ENCODE assay signal across 1 cellular context in the genomic region with DNA sequence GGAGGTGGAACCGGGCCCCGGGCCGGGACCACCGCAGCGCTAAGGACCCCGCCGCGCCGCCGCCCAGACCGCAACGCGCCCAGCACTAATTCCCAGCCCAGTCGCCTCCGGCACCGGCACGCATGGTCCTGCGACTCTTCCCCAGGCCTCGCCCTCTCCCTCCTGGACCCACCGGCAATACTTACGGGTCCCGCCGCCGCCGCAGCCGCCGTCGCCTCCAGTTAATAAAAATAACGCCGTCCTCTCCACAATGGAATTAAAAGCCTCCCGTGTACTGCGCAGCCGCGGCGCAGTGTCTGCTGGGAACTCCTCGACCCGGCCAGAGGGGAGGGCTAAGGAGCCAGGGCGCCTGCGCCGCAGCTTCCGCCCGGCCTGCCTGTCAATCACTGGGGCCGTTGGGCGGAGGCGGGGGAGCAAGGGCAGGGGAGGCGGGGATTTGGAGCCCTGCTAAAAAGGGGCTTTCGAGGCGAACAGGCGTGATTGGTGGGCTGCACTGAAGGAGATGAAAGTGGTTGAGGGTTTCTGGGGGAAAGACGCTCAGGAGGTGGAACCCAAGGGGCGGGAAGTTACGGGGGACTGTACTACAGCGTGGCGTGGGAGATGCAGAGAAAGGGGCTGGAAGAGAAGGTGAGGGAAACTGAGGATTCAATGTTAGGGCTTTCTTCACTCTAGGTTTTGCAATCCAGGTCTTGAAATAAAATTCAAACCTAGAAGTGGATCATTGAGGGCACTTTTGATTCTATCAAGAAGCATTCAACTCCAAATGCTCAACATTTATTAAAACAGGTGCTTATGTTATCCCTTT.
TF ChIP-seq lines count a peak whose summit lies in the region.

A gene with protein sequence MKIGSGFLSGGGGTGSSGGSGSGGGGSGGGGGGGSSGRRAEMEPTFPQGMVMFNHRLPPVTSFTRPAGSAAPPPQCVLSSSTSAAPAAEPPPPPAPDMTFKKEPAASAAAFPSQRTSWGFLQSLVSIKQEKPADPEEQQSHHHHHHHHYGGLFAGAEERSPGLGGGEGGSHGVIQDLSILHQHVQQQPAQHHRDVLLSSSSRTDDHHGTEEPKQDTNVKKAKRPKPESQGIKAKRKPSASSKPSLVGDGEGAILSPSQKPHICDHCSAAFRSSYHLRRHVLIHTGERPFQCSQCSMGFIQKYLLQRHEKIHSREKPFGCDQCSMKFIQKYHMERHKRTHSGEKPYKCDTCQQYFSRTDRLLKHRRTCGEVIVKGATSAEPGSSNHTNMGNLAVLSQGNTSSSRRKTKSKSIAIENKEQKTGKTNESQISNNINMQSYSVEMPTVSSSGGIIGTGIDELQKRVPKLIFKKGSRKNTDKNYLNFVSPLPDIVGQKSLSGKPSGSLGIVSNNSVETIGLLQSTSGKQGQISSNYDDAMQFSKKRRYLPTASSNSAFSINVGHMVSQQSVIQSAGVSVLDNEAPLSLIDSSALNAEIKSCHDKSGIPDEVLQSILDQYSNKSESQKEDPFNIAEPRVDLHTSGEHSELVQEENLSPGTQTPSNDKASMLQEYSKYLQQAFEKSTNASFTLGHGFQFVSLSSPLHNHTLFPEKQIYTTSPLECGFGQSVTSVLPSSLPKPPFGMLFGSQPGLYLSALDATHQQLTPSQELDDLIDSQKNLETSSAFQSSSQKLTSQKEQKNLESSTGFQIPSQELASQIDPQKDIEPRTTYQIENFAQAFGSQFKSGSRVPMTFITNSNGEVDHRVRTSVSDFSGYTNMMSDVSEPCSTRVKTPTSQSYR (minus strand): TSS at position 276 of the 805 bp plus-strand sequence. CDS start 331 bp downstream, outside the sequence.

TF ChIP-seq in K562, 482 proteins besides CTCF, POLR2A, EP300 and RAD21 (continued from another document and continues in another):
- TF ChIP-seq, protein P1, sequence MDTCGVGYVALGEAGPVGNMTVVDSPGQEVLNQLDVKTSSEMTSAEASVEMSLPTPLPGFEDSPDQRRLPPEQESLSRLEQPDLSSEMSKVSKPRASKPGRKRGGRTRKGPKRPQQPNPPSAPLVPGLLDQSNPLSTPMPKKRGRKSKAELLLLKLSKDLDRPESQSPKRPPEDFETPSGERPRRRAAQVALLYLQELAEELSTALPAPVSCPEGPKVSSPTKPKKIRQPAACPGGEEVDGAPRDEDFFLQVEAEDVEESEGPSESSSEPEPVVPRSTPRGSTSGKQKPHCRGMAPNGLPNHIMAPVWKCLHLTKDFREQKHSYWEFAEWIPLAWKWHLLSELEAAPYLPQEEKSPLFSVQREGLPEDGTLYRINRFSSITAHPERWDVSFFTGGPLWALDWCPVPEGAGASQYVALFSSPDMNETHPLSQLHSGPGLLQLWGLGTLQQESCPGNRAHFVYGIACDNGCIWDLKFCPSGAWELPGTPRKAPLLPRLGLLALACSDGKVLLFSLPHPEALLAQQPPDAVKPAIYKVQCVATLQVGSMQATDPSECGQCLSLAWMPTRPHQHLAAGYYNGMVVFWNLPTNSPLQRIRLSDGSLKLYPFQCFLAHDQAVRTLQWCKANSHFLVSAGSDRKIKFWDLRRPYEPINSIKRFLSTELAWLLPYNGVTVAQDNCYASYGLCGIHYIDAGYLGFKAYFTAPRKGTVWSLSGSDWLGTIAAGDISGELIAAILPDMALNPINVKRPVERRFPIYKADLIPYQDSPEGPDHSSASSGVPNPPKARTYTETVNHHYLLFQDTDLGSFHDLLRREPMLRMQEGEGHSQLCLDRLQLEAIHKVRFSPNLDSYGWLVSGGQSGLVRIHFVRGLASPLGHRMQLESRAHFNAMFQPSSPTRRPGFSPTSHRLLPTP (IDR thresholded peaks at IDR 0.05; ENCODE audit: borderline replicate concordance, extremely low read depth, insufficient read length): no peak
- TF ChIP-seq ZNF121 (CRISPR knock-in tag; conservative IDR thresholded peaks at IDR 0.05) (no peak), KAT2B (IDR thresholded peaks at IDR 0.05; ENCODE audit: low read depth, low read length) (no peak), FOXK1 (CRISPR knock-in tag; IDR thresholded peaks at IDR 0.05; ENCODE audit: borderline replicate concordance) (no peak), RNF2 (IDR thresholded peaks at IDR 0.05) (no peak), BRF1 (IDR thresholded peaks at IDR 0.05; ENCODE audit: borderline replicate concordance, extremely low read depth, insufficient read length) (no peak), ZNF274 (IDR thresholded peaks at IDR 0.05; ENCODE audit: borderline replicate concordance, low read depth, low read length) (no peak), RBM22 (IDR thresholded peaks at IDR 0.05; ENCODE audit: low read depth, low read length, poor library complexity, severe bottlenecking) (no peak), RUNX1 (IDR thresholded peaks at IDR 0.05; ENCODE audit: low read depth) (no peak), ZNF717 (CRISPR knock-in tag; IDR thresholded peaks at IDR 0.05) (no peak), PPARD (CRISPR knock-in tag; IDR thresholded peaks at IDR 0.05) (no peak), KDM4B (IDR thresholded peaks at IDR 0.05; ENCODE audit: borderline replicate concordance in 2 of 2, low read depth in 1 of 2) (no peak; a peak in 1 of 4 replicates), ARID1B (IDR thresholded peaks at IDR 0.05) (0 out of 2 replicates have a peak, but pooled peaks have one; percentile 46), HNRNPL (IDR thresholded peaks at IDR 0.05; ENCODE audit: low read depth, low read length) (no peak), ZNF3 (CRISPR knock-in tag; IDR thresholded peaks at IDR 0.05) (no peak), SP1 (CRISPR knock-in tag; IDR thresholded peaks at IDR 0.05) (no peak; the same call in 1 of the 2 replicates), SMARCA4 (IDR thresholded peaks at IDR 0.05) (no peak), FIP1L1 (IDR thresholded peaks at IDR 0.05; ENCODE audit: low read depth, low read length, poor library complexity, severe bottlenecking) (peak; percentile 83), NFE2 (IDR thresholded peaks at IDR 0.05; ENCODE audit: low read depth) (no peak)
- TF ChIP-seq, protein P2, sequence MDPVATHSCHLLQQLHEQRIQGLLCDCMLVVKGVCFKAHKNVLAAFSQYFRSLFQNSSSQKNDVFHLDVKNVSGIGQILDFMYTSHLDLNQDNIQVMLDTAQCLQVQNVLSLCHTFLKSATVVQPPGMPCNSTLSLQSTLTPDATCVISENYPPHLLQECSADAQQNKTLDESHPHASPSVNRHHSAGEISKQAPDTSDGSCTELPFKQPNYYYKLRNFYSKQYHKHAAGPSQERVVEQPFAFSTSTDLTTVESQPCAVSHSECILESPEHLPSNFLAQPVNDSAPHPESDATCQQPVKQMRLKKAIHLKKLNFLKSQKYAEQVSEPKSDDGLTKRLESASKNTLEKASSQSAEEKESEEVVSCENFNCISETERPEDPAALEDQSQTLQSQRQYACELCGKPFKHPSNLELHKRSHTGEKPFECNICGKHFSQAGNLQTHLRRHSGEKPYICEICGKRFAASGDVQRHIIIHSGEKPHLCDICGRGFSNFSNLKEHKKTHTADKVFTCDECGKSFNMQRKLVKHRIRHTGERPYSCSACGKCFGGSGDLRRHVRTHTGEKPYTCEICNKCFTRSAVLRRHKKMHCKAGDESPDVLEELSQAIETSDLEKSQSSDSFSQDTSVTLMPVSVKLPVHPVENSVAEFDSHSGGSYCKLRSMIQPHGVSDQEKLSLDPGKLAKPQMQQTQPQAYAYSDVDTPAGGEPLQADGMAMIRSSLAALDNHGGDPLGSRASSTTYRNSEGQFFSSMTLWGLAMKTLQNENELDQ (CRISPR knock-in tag; IDR thresholded peaks at IDR 0.05; ENCODE audit: borderline replicate concordance): no peak
- TF ChIP-seq, protein P3, sequence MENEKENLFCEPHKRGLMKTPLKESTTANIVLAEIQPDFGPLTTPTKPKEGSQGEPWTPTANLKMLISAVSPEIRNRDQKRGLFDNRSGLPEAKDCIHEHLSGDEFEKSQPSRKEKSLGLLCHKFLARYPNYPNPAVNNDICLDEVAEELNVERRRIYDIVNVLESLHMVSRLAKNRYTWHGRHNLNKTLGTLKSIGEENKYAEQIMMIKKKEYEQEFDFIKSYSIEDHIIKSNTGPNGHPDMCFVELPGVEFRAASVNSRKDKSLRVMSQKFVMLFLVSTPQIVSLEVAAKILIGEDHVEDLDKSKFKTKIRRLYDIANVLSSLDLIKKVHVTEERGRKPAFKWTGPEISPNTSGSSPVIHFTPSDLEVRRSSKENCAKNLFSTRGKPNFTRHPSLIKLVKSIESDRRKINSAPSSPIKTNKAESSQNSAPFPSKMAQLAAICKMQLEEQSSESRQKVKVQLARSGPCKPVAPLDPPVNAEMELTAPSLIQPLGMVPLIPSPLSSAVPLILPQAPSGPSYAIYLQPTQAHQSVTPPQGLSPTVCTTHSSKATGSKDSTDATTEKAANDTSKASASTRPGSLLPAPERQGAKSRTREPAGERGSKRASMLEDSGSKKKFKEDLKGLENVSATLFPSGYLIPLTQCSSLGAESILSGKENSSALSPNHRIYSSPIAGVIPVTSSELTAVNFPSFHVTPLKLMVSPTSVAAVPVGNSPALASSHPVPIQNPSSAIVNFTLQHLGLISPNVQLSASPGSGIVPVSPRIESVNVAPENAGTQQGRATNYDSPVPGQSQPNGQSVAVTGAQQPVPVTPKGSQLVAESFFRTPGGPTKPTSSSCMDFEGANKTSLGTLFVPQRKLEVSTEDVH (IDR thresholded peaks at IDR 0.05; ENCODE audit: low read depth, partially characterized antibody): no peak
- TF ChIP-seq, protein P4, sequence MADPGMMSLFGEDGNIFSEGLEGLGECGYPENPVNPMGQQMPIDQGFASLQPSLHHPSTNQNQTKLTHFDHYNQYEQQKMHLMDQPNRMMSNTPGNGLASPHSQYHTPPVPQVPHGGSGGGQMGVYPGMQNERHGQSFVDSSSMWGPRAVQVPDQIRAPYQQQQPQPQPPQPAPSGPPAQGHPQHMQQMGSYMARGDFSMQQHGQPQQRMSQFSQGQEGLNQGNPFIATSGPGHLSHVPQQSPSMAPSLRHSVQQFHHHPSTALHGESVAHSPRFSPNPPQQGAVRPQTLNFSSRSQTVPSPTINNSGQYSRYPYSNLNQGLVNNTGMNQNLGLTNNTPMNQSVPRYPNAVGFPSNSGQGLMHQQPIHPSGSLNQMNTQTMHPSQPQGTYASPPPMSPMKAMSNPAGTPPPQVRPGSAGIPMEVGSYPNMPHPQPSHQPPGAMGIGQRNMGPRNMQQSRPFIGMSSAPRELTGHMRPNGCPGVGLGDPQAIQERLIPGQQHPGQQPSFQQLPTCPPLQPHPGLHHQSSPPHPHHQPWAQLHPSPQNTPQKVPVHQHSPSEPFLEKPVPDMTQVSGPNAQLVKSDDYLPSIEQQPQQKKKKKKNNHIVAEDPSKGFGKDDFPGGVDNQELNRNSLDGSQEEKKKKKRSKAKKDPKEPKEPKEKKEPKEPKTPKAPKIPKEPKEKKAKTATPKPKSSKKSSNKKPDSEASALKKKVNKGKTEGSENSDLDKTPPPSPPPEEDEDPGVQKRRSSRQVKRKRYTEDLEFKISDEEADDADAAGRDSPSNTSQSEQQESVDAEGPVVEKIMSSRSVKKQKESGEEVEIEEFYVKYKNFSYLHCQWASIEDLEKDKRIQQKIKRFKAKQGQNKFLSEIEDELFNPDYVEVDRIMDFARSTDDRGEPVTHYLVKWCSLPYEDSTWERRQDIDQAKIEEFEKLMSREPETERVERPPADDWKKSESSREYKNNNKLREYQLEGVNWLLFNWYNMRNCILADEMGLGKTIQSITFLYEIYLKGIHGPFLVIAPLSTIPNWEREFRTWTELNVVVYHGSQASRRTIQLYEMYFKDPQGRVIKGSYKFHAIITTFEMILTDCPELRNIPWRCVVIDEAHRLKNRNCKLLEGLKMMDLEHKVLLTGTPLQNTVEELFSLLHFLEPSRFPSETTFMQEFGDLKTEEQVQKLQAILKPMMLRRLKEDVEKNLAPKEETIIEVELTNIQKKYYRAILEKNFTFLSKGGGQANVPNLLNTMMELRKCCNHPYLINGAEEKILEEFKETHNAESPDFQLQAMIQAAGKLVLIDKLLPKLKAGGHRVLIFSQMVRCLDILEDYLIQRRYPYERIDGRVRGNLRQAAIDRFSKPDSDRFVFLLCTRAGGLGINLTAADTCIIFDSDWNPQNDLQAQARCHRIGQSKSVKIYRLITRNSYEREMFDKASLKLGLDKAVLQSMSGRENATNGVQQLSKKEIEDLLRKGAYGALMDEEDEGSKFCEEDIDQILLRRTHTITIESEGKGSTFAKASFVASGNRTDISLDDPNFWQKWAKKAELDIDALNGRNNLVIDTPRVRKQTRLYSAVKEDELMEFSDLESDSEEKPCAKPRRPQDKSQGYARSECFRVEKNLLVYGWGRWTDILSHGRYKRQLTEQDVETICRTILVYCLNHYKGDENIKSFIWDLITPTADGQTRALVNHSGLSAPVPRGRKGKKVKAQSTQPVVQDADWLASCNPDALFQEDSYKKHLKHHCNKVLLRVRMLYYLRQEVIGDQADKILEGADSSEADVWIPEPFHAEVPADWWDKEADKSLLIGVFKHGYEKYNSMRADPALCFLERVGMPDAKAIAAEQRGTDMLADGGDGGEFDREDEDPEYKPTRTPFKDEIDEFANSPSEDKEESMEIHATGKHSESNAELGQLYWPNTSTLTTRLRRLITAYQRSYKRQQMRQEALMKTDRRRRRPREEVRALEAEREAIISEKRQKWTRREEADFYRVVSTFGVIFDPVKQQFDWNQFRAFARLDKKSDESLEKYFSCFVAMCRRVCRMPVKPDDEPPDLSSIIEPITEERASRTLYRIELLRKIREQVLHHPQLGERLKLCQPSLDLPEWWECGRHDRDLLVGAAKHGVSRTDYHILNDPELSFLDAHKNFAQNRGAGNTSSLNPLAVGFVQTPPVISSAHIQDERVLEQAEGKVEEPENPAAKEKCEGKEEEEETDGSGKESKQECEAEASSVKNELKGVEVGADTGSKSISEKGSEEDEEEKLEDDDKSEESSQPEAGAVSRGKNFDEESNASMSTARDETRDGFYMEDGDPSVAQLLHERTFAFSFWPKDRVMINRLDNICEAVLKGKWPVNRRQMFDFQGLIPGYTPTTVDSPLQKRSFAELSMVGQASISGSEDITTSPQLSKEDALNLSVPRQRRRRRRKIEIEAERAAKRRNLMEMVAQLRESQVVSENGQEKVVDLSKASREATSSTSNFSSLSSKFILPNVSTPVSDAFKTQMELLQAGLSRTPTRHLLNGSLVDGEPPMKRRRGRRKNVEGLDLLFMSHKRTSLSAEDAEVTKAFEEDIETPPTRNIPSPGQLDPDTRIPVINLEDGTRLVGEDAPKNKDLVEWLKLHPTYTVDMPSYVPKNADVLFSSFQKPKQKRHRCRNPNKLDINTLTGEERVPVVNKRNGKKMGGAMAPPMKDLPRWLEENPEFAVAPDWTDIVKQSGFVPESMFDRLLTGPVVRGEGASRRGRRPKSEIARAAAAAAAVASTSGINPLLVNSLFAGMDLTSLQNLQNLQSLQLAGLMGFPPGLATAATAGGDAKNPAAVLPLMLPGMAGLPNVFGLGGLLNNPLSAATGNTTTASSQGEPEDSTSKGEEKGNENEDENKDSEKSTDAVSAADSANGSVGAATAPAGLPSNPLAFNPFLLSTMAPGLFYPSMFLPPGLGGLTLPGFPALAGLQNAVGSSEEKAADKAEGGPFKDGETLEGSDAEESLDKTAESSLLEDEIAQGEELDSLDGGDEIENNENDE (IDR thresholded peaks at IDR 0.05; ENCODE audit: low read depth, low read length): no peak
